21 cellular contexts compared by ENCODE assay signal in genomic region chr3:133857767-133858166, GRCh38. TPM values are rescaled to one million over a fixed set of nuclear protein-coding genes. Genes with fewer than 3 reads are reported as not detected.
DNase-seq lines count a peak whose midpoint lies in the region; ATAC-seq and TF ChIP-seq lines count a peak whose summit lies in the region.
"Had no signal": no experiment of that assay in that cellular context is flagged by ENCODE, and none has a peak within 500 bp of the region (broad histone marks: within the 10 kb centered on the region; RNA-seq: fewer than 3 reads in every experiment).

No MANE protein-coding gene starts in this region.

- H3K4me3 ChIP-seq in GM23248: no peak overlapping the region
- H3K4me3 ChIP-seq: K562, Peyer's patch, right atrium auricular region, stomach had no signal

- no peaks in the 10 kb centered on the region for H3K27me3 Mint-ChIP-seq in activated T-cell treated with anti-CD3 and anti-CD28 coated beads, Interleukin-2, amount 50 U/mL, for 24 hours
- no peaks in the 10 kb centered on the region for H3K27me3 Mint-ChIP-seq in activated T-cell treated with anti-CD3 and anti-CD28 coated beads, Interleukin-2, amount 50 U/mL, for 4 hours (ENCODE audit: low read depth)
- H3K27me3 Mint-ChIP-seq in activated CD8-positive, alpha-beta T cell treated with anti-CD3 and anti-CD28 coated beads for 36 hours: no peaks in the 10 kb centered on the region
- no peaks in the 10 kb centered on the region for H3K27me3 Mint-ChIP-seq in stimulated activated naive CD8-positive, alpha-beta T cell treated with anti-CD3 and anti-CD28 coated beads, Interleukin-15, Interleukin-2, amounts not matched to agents 100 ng/mL and 50 ng/mL, for 24 hours
- H3K27me3 Mint-ChIP-seq: type B pancreatic cell had no signal

- H4K20me1 ChIP-seq in GM23248 (ENCODE audit: insufficient read depth): no peaks in the 10 kb centered on the region

- POLR2A ChIA-PET in activated CD8-positive, alpha-beta T cell treated with anti-CD3 and anti-CD28 coated beads for 36 hours (lab: Charles Lee): no interaction called here

- no peaks in the 10 kb centered on the region for H3K36me3 Mint-ChIP-seq in activated T-cell treated with anti-CD3 and anti-CD28 coated beads, Interleukin-2, amount 50 U/mL, for 24 hours (ENCODE audit: low read depth)
- no peaks in the 10 kb centered on the region for H3K36me3 Mint-ChIP-seq in activated T-cell treated with anti-CD3 and anti-CD28 coated beads, Interleukin-2, amount 50 U/mL, for 4 hours (ENCODE audit: insufficient read depth)
- no peaks in the 10 kb centered on the region for H3K36me3 Mint-ChIP-seq in activated CD8-positive, alpha-beta T cell treated with anti-CD3 and anti-CD28 coated beads for 36 hours (ENCODE audit: low read depth)
- H3K36me3 Mint-ChIP-seq in stimulated activated naive CD8-positive, alpha-beta T cell treated with anti-CD3 and anti-CD28 coated beads, Interleukin-15, Interleukin-2, amounts not matched to agents 100 ng/mL and 50 ng/mL, for 24 hours (ENCODE audit: low read depth): no peaks in the 10 kb centered on the region

- H3F3A ChIP-seq in GM23248 (ENCODE audit: insufficient read depth): no peaks in the 10 kb centered on the region

- CTCF ChIA-PET in activated CD8-positive, alpha-beta T cell treated with anti-CD3 and anti-CD28 coated beads for 36 hours (lab: Charles Lee): no interaction called here

- H3K4me1 Mint-ChIP-seq in activated T-cell treated with anti-CD3 and anti-CD28 coated beads, Interleukin-2, amount 50 U/mL, for 24 hours (ENCODE audit: low read depth): peaks cover 6% of the 10 kb centered on the region
- no peaks in the 10 kb centered on the region for H3K4me1 Mint-ChIP-seq in activated T-cell treated with anti-CD3 and anti-CD28 coated beads, Interleukin-2, amount 50 U/mL, for 4 hours (ENCODE audit: low read depth)
- H3K4me1 Mint-ChIP-seq in activated CD8-positive, alpha-beta T cell treated with anti-CD3 and anti-CD28 coated beads for 36 hours (ENCODE audit: low read depth): peaks cover 6% of the 10 kb centered on the region
- peaks cover 7% of the 10 kb centered on the region for H3K4me1 Mint-ChIP-seq in stimulated activated naive CD8-positive, alpha-beta T cell treated with anti-CD3 and anti-CD28 coated beads, Interleukin-15, Interleukin-2, amounts not matched to agents 100 ng/mL and 50 ng/mL, for 24 hours (ENCODE audit: low read depth)

- H2AFZ ChIP-seq in GM23248: no peak overlapping the region

- intact Hi-C loops in activated CD8-positive, alpha-beta T cell treated with anti-CD3 and anti-CD28 coated beads for 36 hours (cut with micrococcal nuclease): no loop called here

- H3K9me3 ChIP-seq in GM23248 (ENCODE audit: low read depth): no peaks in the 10 kb centered on the region
- H3K9me3 ChIP-seq: Peyer's patch, right atrium auricular region, stomach had no signal

- ATAC-seq in activated T-cell treated with anti-CD3 and anti-CD28 coated beads, Interleukin-2, amount 50 U/mL, for 4 hours: no peak
- peak; percentile 87 for ATAC-seq in activated CD8-positive, alpha-beta T cell treated with anti-CD3 and anti-CD28 coated beads for 36 hours
- ATAC-seq: K562 had no signal

- H3K4me2 ChIP-seq in GM23248 (ENCODE audit: unreplicated experiment): no peak overlapping the region

- H3K27ac Mint-ChIP-seq in activated T-cell treated with anti-CD3 and anti-CD28 coated beads, Interleukin-2, amount 50 U/mL, for 24 hours: peak overlapping the region; percentile 2
- peak overlapping the region; percentile 4 for H3K27ac Mint-ChIP-seq in activated CD8-positive, alpha-beta T cell treated with anti-CD3 and anti-CD28 coated beads for 36 hours
- peak overlapping the region; percentile 26 for H3K27ac Mint-ChIP-seq in stimulated activated naive CD8-positive, alpha-beta T cell treated with anti-CD3 and anti-CD28 coated beads, Interleukin-15, Interleukin-2, amounts not matched to agents 100 ng/mL and 50 ng/mL, for 24 hours
- H3K27ac Mint-ChIP-seq: type B pancreatic cell had no signal

- no peaks in the 10 kb centered on the region for H3K36me3 ChIP-seq in GM23248 (ENCODE audit: low read depth)
- H3K36me3 ChIP-seq: Peyer's patch, right atrium auricular region, stomach had no signal

- no peaks in the 10 kb centered on the region for H3K9me3 Mint-ChIP-seq in activated T-cell treated with anti-CD3 and anti-CD28 coated beads, Interleukin-2, amount 50 U/mL, for 24 hours
- no peaks in the 10 kb centered on the region for H3K9me3 Mint-ChIP-seq in activated T-cell treated with anti-CD3 and anti-CD28 coated beads, Interleukin-2, amount 50 U/mL, for 4 hours
- H3K9me3 Mint-ChIP-seq in activated CD8-positive, alpha-beta T cell treated with anti-CD3 and anti-CD28 coated beads for 36 hours: no peaks in the 10 kb centered on the region
- no peaks in the 10 kb centered on the region for H3K9me3 Mint-ChIP-seq in stimulated activated naive CD8-positive, alpha-beta T cell treated with anti-CD3 and anti-CD28 coated beads, Interleukin-15, Interleukin-2, amounts not matched to agents 100 ng/mL and 50 ng/mL, for 24 hours
- H3K9me3 Mint-ChIP-seq: type B pancreatic cell had no signal

- in situ Hi-C loops in GM23248 (cut with MboI): no loop called here

- H3K79me2 ChIP-seq in GM23248 (ENCODE audit: insufficient read depth): no peaks in the 10 kb centered on the region

- WGBS in GM23248 (ENCODE audit: low coverage in 1 of 2, low lambda C conversion rate in 2 of 2, missing lambda C conversion rate in 2 of 2), 2 experiments: 89 to 91% methylated on average over 7 to 8 of the region's 8 CpGs

- H3K27me3 ChIP-seq in GM23248 (replicated peaks; ENCODE audit: insufficient read depth): no peaks in the 10 kb centered on the region
- H3K27me3 ChIP-seq: Peyer's patch, right atrium auricular region, stomach had no signal

- H3K4me1 ChIP-seq in GM23248 (ENCODE audit: insufficient read depth): no peaks in the 10 kb centered on the region
- H3K4me1 ChIP-seq: Peyer's patch had no signal

- H3K9me2 ChIP-seq in GM23248 (ENCODE audit: insufficient read depth): no peaks in the 10 kb centered on the region

- no peak overlapping the region for H3K4me3 Mint-ChIP-seq in activated T-cell treated with anti-CD3 and anti-CD28 coated beads, Interleukin-2, amount 50 U/mL, for 24 hours
- no peak overlapping the region for H3K4me3 Mint-ChIP-seq in activated T-cell treated with anti-CD3 and anti-CD28 coated beads, Interleukin-2, amount 50 U/mL, for 4 hours
- H3K4me3 Mint-ChIP-seq in activated CD8-positive, alpha-beta T cell treated with anti-CD3 and anti-CD28 coated beads for 36 hours: no peak overlapping the region
- no peak overlapping the region for H3K4me3 Mint-ChIP-seq in stimulated activated naive CD8-positive, alpha-beta T cell treated with anti-CD3 and anti-CD28 coated beads, Interleukin-15, Interleukin-2, amounts not matched to agents 100 ng/mL and 50 ng/mL, for 24 hours
- H3K4me3 Mint-ChIP-seq: type B pancreatic cell had no signal

- H3K27ac ChIP-seq in GM23248: no peak overlapping the region
- H3K27ac ChIP-seq: Peyer's patch, right atrium auricular region, stomach, VCaP had no signal

- DNase-seq in activated T-cell treated with anti-CD3 and anti-CD28 coated beads, Interleukin-2, amount 50 U/mL, for 24 hours: no peak
- no peak for DNase-seq in activated T-cell treated with anti-CD3 and anti-CD28 coated beads, Interleukin-2, amount 50 U/mL, for 4 hours
- DNase-seq in NOMO-1 treated with DMSO at 0.1 percent for 48 hours (lab: John Stamatoyannopoulos, UW; ENCODE audit: unreplicated experiment) (peak; percentile 61), GM23248 (no peak), DMS79 treated with DMSO at 0.1 percent for 48 hours (lab: John Stamatoyannopoulos, UW) (no peak), nucleus accumbens (lab: John Stamatoyannopoulos, UW) (no peak)
- DNase-seq in activated CD8-positive, alpha-beta T cell treated with anti-CD3 and anti-CD28 coated beads for 36 hours: peak; percentile 53
- DNase-seq: activated gamma-delta T cell treated with Interleukin-2 at 50 U/mL for 16 hours; anterior cingulate cortex; effector memory CD4-positive, alpha-beta T cell; NCI-H1417; NCI-H2171 treated with DMSO at 0.1 percent for 48 hours; NCI-H748 treated with DMSO at 0.1 percent for 48 hours; stomach; SW 1271 had no signal

- TF ChIP-seq CTCF in activated CD8-positive, alpha-beta T cell treated with anti-CD3 and anti-CD28 coated beads for 36 hours (IDR thresholded peaks at IDR 0.05): no peak

- no peak overlapping the region for H3K9ac ChIP-seq in GM23248

RNA-seq across cellular contexts. Expression of gene RAB6B, which starts 37.9 kb away (rescaled TPM):
- under 1 TPM; 0.15 to 0.63 (median 0.26) TPM for total RNA-seq in activated T-cell treated with anti-CD3 and anti-CD28 coated beads, Interleukin-2, amount 50 U/mL, for 4 hours
- 1 to 10 TPM; 1.7 to 2.0 TPM for total RNA-seq in activated CD8-positive, alpha-beta T cell treated with anti-CD3 and anti-CD28 coated beads for 36 hours
- 0.38 and 0.76 TPM in 2 replicates for total RNA-seq in GM23248 (2014; rRNA removed; shearing (Covaris generic))
- 0.59 and 0.67 TPM in 2 replicates for polyA plus RNA-seq in GM23248 (2016; fragmentation: Nextera tagmentation; extraction: Ambion mirVana)

RNA-seq across cellular contexts. Expression of gene SRPRB, which starts 52.2 kb away (rescaled TPM):
- 100 to 1,000 TPM; 156 to 169 (median 166) TPM for total RNA-seq in activated T-cell treated with anti-CD3 and anti-CD28 coated beads, Interleukin-2, amount 50 U/mL, for 4 hours
- total RNA-seq in activated CD8-positive, alpha-beta T cell treated with anti-CD3 and anti-CD28 coated beads for 36 hours: 10 to 100 TPM; 63.8 to 65.8 TPM
- total RNA-seq in GM23248 (2014; rRNA removed; shearing (Covaris generic)): 82.5 and 110 TPM in 2 replicates
- 99.4 and 102 TPM in 2 replicates for polyA plus RNA-seq in GM23248 (2016; fragmentation: Nextera tagmentation; extraction: Ambion mirVana)

Comparison
In these comparisons a context has a peak if more than half of its experiments do, and no peak if none do; other contexts are left out.
1. DNase-seq: peak in NOMO-1 treated with DMSO at 0.1 percent for 48 hours (single experiment) and activated CD8-positive, alpha-beta T cell treated with anti-CD3 and anti-CD28 coated beads for 36 hours (single experiment); none in activated T-cell treated with anti-CD3 and anti-CD28 coated beads, Interleukin-2, amount 50 U/mL, for 24 hours (single experiment), activated T-cell treated with anti-CD3 and anti-CD28 coated beads, Interleukin-2, amount 50 U/mL, for 4 hours (single experiment), GM23248 (single experiment), DMS79 treated with DMSO at 0.1 percent for 48 hours (single experiment) and nucleus accumbens (0 of 56).
2. Peak in every context shown above with its lines, with median percentiles within 50 percentile points of each other: H3K27ac Mint-ChIP-seq.